Comparison of ENCODE assay signal across 13 cellular contexts in the genomic region with DNA sequence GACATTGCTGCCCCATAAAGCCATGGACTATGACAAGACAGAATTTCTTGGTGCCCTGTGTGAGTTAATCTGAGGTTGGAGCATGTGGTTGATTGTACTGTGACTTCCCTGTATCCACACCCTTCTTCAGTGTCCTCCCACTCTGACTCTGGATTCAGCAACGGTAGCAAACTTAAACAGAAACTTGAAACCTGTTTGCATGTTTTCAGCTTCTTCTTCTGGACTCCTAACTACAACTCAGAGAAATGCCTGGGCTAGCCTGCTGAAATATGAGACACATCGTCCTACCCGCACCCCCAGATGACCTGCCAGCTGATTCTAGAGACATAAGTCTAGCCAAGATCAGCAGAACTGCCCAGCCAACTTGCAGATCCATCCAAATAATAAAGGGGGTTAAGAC.
A peak's percentile ranks its signal among the peaks of the same experiment; 100 is the strongest.
DNase-seq lines count a peak whose midpoint lies in the region; ATAC-seq, FAIRE-seq and TF ChIP-seq lines count a peak whose summit lies in the region.
"Had no signal": no experiment of that assay in that cellular context is flagged by ENCODE, and none has a peak within 500 bp of the region (broad histone marks: within the 10 kb centered on the region; RNA-seq: fewer than 3 reads in every experiment).

No MANE protein-coding gene starts in this region.

- H4K20me1 ChIP-seq in fibroblast of lung (ENCODE audit: control insufficient read depth, extremely low read depth, insufficient read depth, low read length): no peaks in the 10 kb centered on the region

- H3K27me3 ChIP-seq in fibroblast of lung (ENCODE audit: control insufficient read depth, insufficient read depth, low read length) (no peaks in the 10 kb centered on the region), skeletal muscle satellite cell (ENCODE audit: control insufficient read depth, insufficient read depth, low read length) (no peaks in the 10 kb centered on the region)
- H3K27me3 ChIP-seq in effector memory CD4-positive, alpha-beta T cell (replicated peaks; ENCODE audit: control insufficient read depth, insufficient read depth, low read length, poor library complexity, severe bottlenecking): no peaks in the 10 kb centered on the region
- H3K27me3 ChIP-seq: thyroid gland had no signal

- H3K9me3 ChIP-seq in fibroblast of lung (ENCODE audit: control insufficient read depth, insufficient read depth, low read depth, low read length) (no peaks in the 10 kb centered on the region), skeletal muscle satellite cell (replicated peaks; ENCODE audit: low read length) (no peaks in the 10 kb centered on the region), kidney (ENCODE audit: control insufficient read depth in 1 of 2, low read length in 2 of 2) (no peaks in the 10 kb centered on the region)
- no peaks in the 10 kb centered on the region for H3K9me3 ChIP-seq in effector memory CD4-positive, alpha-beta T cell (ENCODE audit: control insufficient read depth, low read length)
- H3K9me3 ChIP-seq: thyroid gland had no signal

- TF ChIP-seq CTCF in fibroblast of lung (conservative IDR thresholded peaks at IDR 0.05 in 1 of 2, IDR thresholded peaks at IDR 0.05 in 1 of 2; ENCODE audit: low read depth in 1 of 2, low read length in 2 of 2) (no peak), kidney (IDR thresholded peaks at IDR 0.05; ENCODE audit: borderline replicate concordance, extremely low read depth, insufficient read depth) (no peak)

- H3K79me2 ChIP-seq in fibroblast of lung (ENCODE audit: control insufficient read depth, insufficient read depth, low read length): no peaks in the 10 kb centered on the region

- H3K4me1 ChIP-seq in fibroblast of lung (ENCODE audit: control insufficient read depth, extremely low read depth, insufficient read depth, low read length) (no peaks in the 10 kb centered on the region), skeletal muscle satellite cell (ENCODE audit: control insufficient read depth, insufficient read depth, low read length) (peaks cover 7% of the 10 kb centered on the region), kidney (ENCODE audit: control insufficient read depth in 1 of 2, insufficient read depth in 1 of 2, low read depth in 1 of 2, low read length in 2 of 2) (no peaks in the 10 kb centered on the region)
- H3K4me1 ChIP-seq in effector memory CD4-positive, alpha-beta T cell (ENCODE audit: control insufficient read depth, insufficient read depth, low read length, poor library complexity, severe bottlenecking): no peaks in the 10 kb centered on the region
- H3K4me1 ChIP-seq: thyroid gland had no signal

- no peak for ATAC-seq in HG03135 (IDR thresholded peaks at IDR 0.05; ENCODE audit: unreplicated experiment)
- ATAC-seq: activated CD8-positive, alpha-beta T cell treated with anti-CD3 and anti-CD28 coated beads, Interleukin-2, amount 10 ng/mL, durations not matched to agents 7 days and 5 days had no signal

- no peaks in the 10 kb centered on the region for H3K36me3 ChIP-seq in fibroblast of lung (ENCODE audit: control insufficient read depth, insufficient read depth, low read length)
- no peaks in the 10 kb centered on the region for H3K36me3 ChIP-seq in skeletal muscle satellite cell (ENCODE audit: insufficient read depth, low read length)
- H3K36me3 ChIP-seq in effector memory CD4-positive, alpha-beta T cell (ENCODE audit: control insufficient read depth, insufficient read depth, low read length): no peaks in the 10 kb centered on the region
- no peaks in the 10 kb centered on the region for H3K36me3 ChIP-seq in kidney (ENCODE audit: control insufficient read depth in 1 of 2, insufficient read depth in 2 of 2, low read length in 2 of 2)
- H3K36me3 ChIP-seq: thyroid gland had no signal

- H3K4me3 ChIP-seq in fibroblast of lung (replicated peaks in 1 of 4; ENCODE audit: control extremely low read depth in 1 of 4, insufficient read depth in 1 of 4, low read depth in 3 of 4, low read length in 4 of 4): no peak overlapping the region
- H3K4me3 ChIP-seq in skeletal muscle satellite cell (ENCODE audit: low read length): no peak overlapping the region
- no peak overlapping the region for H3K4me3 ChIP-seq in effector memory CD4-positive, alpha-beta T cell (ENCODE audit: insufficient read depth, low read depth, low read length, poor library complexity, severe bottlenecking)
- no peak overlapping the region for H3K4me3 ChIP-seq in kidney (ENCODE audit: low read length in 2 of 2)
- H3K4me3 ChIP-seq: thyroid gland had no signal

- no peak overlapping the region for H2AFZ ChIP-seq in fibroblast of lung (ENCODE audit: low read length)

- FAIRE-seq in kidney (lab: Jason Lieb, UNC): no peak

- peak; percentile 5 for DNase-seq in DMS53 (lab: John Stamatoyannopoulos, UW)
- DNase-seq in DMS53 treated with DMSO at 0.1 percent for 48 hours (lab: John Stamatoyannopoulos, UW; ENCODE audit: unreplicated experiment): no peak
- DNase-seq in OCI-M1 (lab: John Stamatoyannopoulos, UW): peak; percentile 82
- DNase-seq in fibroblast of lung (ENCODE audit: low read depth in 2 of 2): peak; percentile 71 to 73
- DNase-seq in effector memory CD4-positive, alpha-beta T cell: no peak
- no peak for DNase-seq in kidney
- DNase-seq: activated CD8-positive, alpha-beta T cell treated with anti-CD3 and anti-CD28 coated beads, Interleukin-2, amount 10 ng/mL, durations not matched to agents 7 days and 5 days; Kasumi-1; NCI-H748 treated with DMSO at 0.1 percent for 48 hours; thyroid gland had no signal

- H3K9ac ChIP-seq in fibroblast of lung (ENCODE audit: insufficient read depth, low read length) (no peak overlapping the region), skeletal muscle satellite cell (ENCODE audit: low read depth, low read length) (no peak overlapping the region), kidney (ENCODE audit: low read length in 2 of 2) (no peak overlapping the region)

- intact Hi-C loops in kidney (cut with DNase I): loop anchor here (10.0 kb wide), 1 partner anchor 96 kb away; no protein-coding TSS in a partner anchor

- H3K27ac ChIP-seq in fibroblast of lung (ENCODE audit: insufficient read depth, low read length): no peak overlapping the region
- no peak overlapping the region for H3K27ac ChIP-seq in effector memory CD4-positive, alpha-beta T cell (ENCODE audit: insufficient read depth, low read length, poor library complexity, severe bottlenecking)
- no peak overlapping the region for H3K27ac ChIP-seq in kidney (ENCODE audit: low read depth in 2 of 2, low read length in 2 of 2)
- H3K27ac ChIP-seq: 22Rv1, thyroid gland had no signal

- H3K4me2 ChIP-seq in fibroblast of lung (ENCODE audit: extremely low read depth, insufficient read depth, low read length): peak overlapping the region; percentile 23
- peak overlapping the region; percentile 30 for H3K4me2 ChIP-seq in skeletal muscle satellite cell (ENCODE audit: low read length)

Comparison
In these comparisons a context has a peak if more than half of its experiments do, and no peak if none do; other contexts are left out.
1. DNase-seq: peak in DMS53 (single experiment), OCI-M1 (single experiment) and fibroblast of lung (2 of 2); none in DMS53 treated with DMSO at 0.1 percent for 48 hours (single experiment), effector memory CD4-positive, alpha-beta T cell (0 of 3) and kidney (single experiment).